18 cellular contexts compared by ENCODE assay signal in genomic region chr9:131112374-131113159, GRCh38. TPM values are rescaled to one million over a fixed set of nuclear protein-coding genes. Genes with fewer than 3 reads are reported as not detected.
DNase-seq lines count a peak whose midpoint lies in the region; TF ChIP-seq lines count a peak whose summit lies in the region.
"Had no signal": no experiment of that assay in that cellular context is flagged by ENCODE, and none has a peak within 500 bp of the region (broad histone marks: within the 10 kb centered on the region; RNA-seq: fewer than 3 reads in every experiment).

No MANE protein-coding gene starts in this region.

- peak overlapping the region; percentile 82 for H3K27ac ChIP-seq in HUES48 (ENCODE audit: low read depth, low read length)
- H3K27ac ChIP-seq in temporal lobe (ENCODE audit: low read depth, low read length): peak overlapping the region; percentile 94
- H3K27ac ChIP-seq: transverse colon had no signal

- TF ChIP-seq CTCF in chondrocyte (IDR thresholded peaks at IDR 0.05) (no peak), nephron progenitor cell (IDR thresholded peaks at IDR 0.05) (no peak)

- H3K9me3 ChIP-seq in HUES48 (ENCODE audit: control insufficient read depth, insufficient read depth, low read length): no peaks in the 10 kb centered on the region
- H3K9me3 ChIP-seq: sigmoid colon, transverse colon had no signal

- H3K4me1 Mint-ChIP-seq in chondrocyte (ENCODE audit: low read depth): peaks cover 22% of the 10 kb centered on the region
- no peaks in the 10 kb centered on the region for H3K4me1 Mint-ChIP-seq in nephron progenitor cell
- H3K4me1 Mint-ChIP-seq: natural killer cell had no signal

- H3K27ac Mint-ChIP-seq in chondrocyte (ENCODE audit: unreplicated experiment) (no peak overlapping the region), nephron progenitor cell (no peak overlapping the region)
- H3K27ac Mint-ChIP-seq: natural killer cell had no signal

- no peaks in the 10 kb centered on the region for H3K9me3 Mint-ChIP-seq in chondrocyte (ENCODE audit: low read depth)
- no peaks in the 10 kb centered on the region for H3K9me3 Mint-ChIP-seq in nephron progenitor cell
- H3K9me3 Mint-ChIP-seq: natural killer cell had no signal

- CTCF ChIA-PET in HEK293T (lab: Yijun Ruan, JAX): no interaction called here

- no peak overlapping the region; the same call in 1 of the 2 replicates for H3K9ac ChIP-seq in HUES48 (ENCODE audit: low read depth, low read length)

- H3K27me3 ChIP-seq in HUES48 (ENCODE audit: control insufficient read depth, insufficient read depth, low read length): no peaks in the 10 kb centered on the region
- H3K27me3 ChIP-seq: sigmoid colon, transverse colon had no signal

- H3K4me3 Mint-ChIP-seq in chondrocyte (ENCODE audit: unreplicated experiment) (no peak overlapping the region), nephron progenitor cell (no peak overlapping the region)
- H3K4me3 Mint-ChIP-seq: natural killer cell had no signal

- peaks cover 15% of the 10 kb centered on the region for H3K4me1 ChIP-seq in HUES48 (ENCODE audit: control insufficient read depth, insufficient read depth, low read length)
- H3K4me1 ChIP-seq: sigmoid colon, transverse colon had no signal

- no peak overlapping the region for H3K4me3 ChIP-seq in HUES48 (ENCODE audit: low read depth, low read length)
- H3K4me3 ChIP-seq: sigmoid colon, transverse colon had no signal

- H3K36me3 Mint-ChIP-seq in chondrocyte (ENCODE audit: low read depth) (no peaks in the 10 kb centered on the region), nephron progenitor cell (ENCODE audit: low read depth) (peaks cover 16% of the 10 kb centered on the region)
- H3K36me3 Mint-ChIP-seq: natural killer cell had no signal

- peaks cover 43% of the 10 kb centered on the region for H3K36me3 ChIP-seq in HUES48 (ENCODE audit: control insufficient read depth, insufficient read depth, low read length)
- H3K36me3 ChIP-seq: sigmoid colon, transverse colon had no signal

- POLR2A ChIA-PET in HEK293T (lab: Yijun Ruan, JAX): interaction anchor here (2.1 kb wide), 1 partner anchor 12 kb away, joined by 10 read pairs; the partner anchor contains the start of gene NUP214

- H3K27me3 Mint-ChIP-seq in chondrocyte (ENCODE audit: low read depth) (no peaks in the 10 kb centered on the region), nephron progenitor cell (ENCODE audit: low read depth, poor library complexity) (no peaks in the 10 kb centered on the region)

- DNase-seq in chondrocyte (ENCODE audit: low spot score): peak; percentile 63
- peak; percentile 90 for DNase-seq in kidney tubule cell (ENCODE audit: low spot score)
- DNase-seq in activated CD4-positive, CD25-positive, alpha-beta regulatory T cell treated with anti-CD3 and anti-CD28 coated beads, Interleukin-2, amount 50 U/mL, for 72 hours: no peak
- DNase-seq in HEK293T (ENCODE audit: extremely low spot score): no peak
- DNase-seq in putamen (ENCODE audit: low spot score): no peak
- no peak for DNase-seq in nephron progenitor cell
- DNase-seq: activated CD4-positive, alpha-beta T cell treated with anti-CD3 and anti-CD28 coated beads, Interleukin-2, amount 50 U/mL, for 4 hours; DMS 273 treated with DMSO at 0.1 percent for 48 hours; HCEC 1CT; natural killer cell; NCI-H1105; NCI-H345; sigmoid colon; stimulated activated CD4-positive, alpha-beta T cell treated with anti-CD3 and anti-CD28 coated beads, Interleukin-2, amount 100 ng/mL, for 48 hours; stimulated activated CD8-positive, alpha-beta memory T cell treated with anti-CD3 and anti-CD28 coated beads, Interleukin-4, amount 100 ng/mL, for 48 hours; transverse colon had no signal

TF ChIP-seq in HEK293T, 16 proteins besides CTCF, POLR2A, EP300 and RAD21:
- TF ChIP-seq FOXM1 (IDR thresholded peaks at IDR 0.05; ENCODE audit: borderline replicate concordance): no peak
- no peak for TF ChIP-seq SUZ12 (IDR thresholded peaks at IDR 0.05)
- no peak for TF ChIP-seq BHLHE40 (IDR thresholded peaks at IDR 0.05; ENCODE audit: borderline replicate concordance)
- no peak for TF ChIP-seq TARDBP (IDR thresholded peaks at IDR 0.05)
- no peak for TF ChIP-seq ELF4 (IDR thresholded peaks at IDR 0.05)
- no peak for TF ChIP-seq FOXA1 (IDR thresholded peaks at IDR 0.05)
- no peak for TF ChIP-seq ARNT (IDR thresholded peaks at IDR 0.05)
- no peak for TF ChIP-seq ZNF384 (IDR thresholded peaks at IDR 0.05)
- no peak for TF ChIP-seq L3MBTL2 (conservative IDR thresholded peaks at IDR 0.05)
- no peak for TF ChIP-seq FOXK2 (IDR thresholded peaks at IDR 0.05)
- TF ChIP-seq, protein P1, sequence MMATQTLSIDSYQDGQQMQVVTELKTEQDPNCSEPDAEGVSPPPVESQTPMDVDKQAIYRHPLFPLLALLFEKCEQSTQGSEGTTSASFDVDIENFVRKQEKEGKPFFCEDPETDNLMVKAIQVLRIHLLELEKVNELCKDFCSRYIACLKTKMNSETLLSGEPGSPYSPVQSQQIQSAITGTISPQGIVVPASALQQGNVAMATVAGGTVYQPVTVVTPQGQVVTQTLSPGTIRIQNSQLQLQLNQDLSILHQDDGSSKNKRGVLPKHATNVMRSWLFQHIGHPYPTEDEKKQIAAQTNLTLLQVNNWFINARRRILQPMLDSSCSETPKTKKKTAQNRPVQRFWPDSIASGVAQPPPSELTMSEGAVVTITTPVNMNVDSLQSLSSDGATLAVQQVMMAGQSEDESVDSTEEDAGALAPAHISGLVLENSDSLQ (IDR thresholded peaks at IDR 0.05): no peak
- no peak for TF ChIP-seq HDGF (IDR thresholded peaks at IDR 0.05; ENCODE audit: borderline replicate concordance)
- no peak for TF ChIP-seq NFRKB (IDR thresholded peaks at IDR 0.05)
- no peak for TF ChIP-seq LEF1 (IDR thresholded peaks at IDR 0.05; ENCODE audit: borderline replicate concordance)
- TF ChIP-seq CTBP1 (IDR thresholded peaks at IDR 0.05; ENCODE audit: borderline replicate concordance): no peak
- no peak for TF ChIP-seq SP1 (IDR thresholded peaks at IDR 0.05)

RNA-seq across cellular contexts. Expression of gene NUP214, which starts 12.8 kb away (rescaled TPM):
- total RNA-seq in chondrocyte (32.6 to 48.3 TPM (median 36.0 TPM) in 3 replicates), temporal lobe (14.8 TPM)

RNA-seq across cellular contexts. Expression of gene AIF1L, which starts 16.2 kb away (rescaled TPM):
- total RNA-seq in chondrocyte (4.1 to 33.1 TPM (median 30.1 TPM) in 3 replicates), temporal lobe (14.0 TPM)
- total RNA-seq: natural killer cell had no signal

Comparison
In these comparisons a context has a peak if more than half of its experiments do, and no peak if none do; other contexts are left out.
1. DNase-seq: peak in chondrocyte (single experiment) and kidney tubule cell (single experiment); none in activated CD4-positive, CD25-positive, alpha-beta regulatory T cell treated with anti-CD3 and anti-CD28 coated beads, Interleukin-2, amount 50 U/mL, for 72 hours (single experiment), HEK293T (single experiment), putamen (single experiment) and nephron progenitor cell (single experiment).